13 cellular contexts compared by ENCODE assay signal in the genomic region with DNA sequence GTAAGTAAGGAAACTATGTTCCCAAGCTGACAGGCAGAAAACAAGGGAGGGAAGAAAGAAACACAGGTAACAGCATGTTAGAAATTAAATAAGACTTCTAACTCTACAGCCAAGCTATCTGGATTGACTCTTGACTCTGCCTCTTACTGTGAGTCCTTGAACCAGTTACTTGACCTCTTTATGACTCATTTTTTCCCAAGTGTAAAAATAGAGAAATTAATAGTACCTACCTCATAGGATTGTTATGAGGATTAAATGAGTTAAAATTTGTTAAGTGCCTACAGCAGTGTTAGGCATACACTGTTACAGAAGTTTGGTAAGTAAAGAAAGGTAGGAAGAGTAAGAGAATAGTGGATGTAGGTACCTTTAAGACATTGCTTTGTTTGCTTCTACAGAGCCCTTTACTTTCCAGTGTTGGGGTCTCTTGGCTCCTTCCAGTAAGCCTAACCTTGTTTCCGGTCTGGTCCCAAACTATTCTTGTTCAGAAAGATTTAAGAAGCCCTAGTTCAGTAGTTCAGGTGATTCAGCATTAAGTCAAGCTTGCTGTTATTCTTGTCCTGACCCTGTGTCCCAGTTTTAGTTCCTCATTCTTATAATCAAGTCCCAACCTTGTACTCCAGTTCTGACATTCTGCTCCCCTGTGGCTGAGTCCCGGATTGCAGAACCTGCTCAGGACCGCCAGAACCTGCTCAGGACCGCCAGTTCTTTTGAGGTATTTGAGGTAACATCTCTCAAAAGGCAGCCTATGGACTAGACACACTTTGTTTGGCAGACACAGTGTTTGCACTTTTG.
DNase-seq lines count a peak whose midpoint lies in the region; ATAC-seq and TF ChIP-seq lines count a peak whose summit lies in the region.
"Had no signal": no experiment of that assay in that cellular context is flagged by ENCODE, and none has a peak within 500 bp of the region (broad histone marks: within the 10 kb centered on the region; RNA-seq: fewer than 3 reads in every experiment).

No MANE protein-coding gene starts in this region.

- peaks cover 0 to 55% (median 7%) of the 10 kb centered on the region in 4 donors for H3K4me1 ChIP-seq in tibial artery
- H3K4me1 ChIP-seq in prostate gland (replicated peaks) = no peaks in the 10 kb centered on the region

- peak; percentile 24 for DNase-seq in NOMO-1 treated with DMSO at 0.1 percent for 48 hours (lab: John Stamatoyannopoulos, UW; ENCODE audit: unreplicated experiment)
- no peak for DNase-seq in NOMO-1 treated with dmso at 0.1 percent for 144 hours (lab: John Stamatoyannopoulos, UW; ENCODE audit: unreplicated experiment)
- peak; percentile 76 for DNase-seq in OCI-M1 (lab: John Stamatoyannopoulos, UW)
- no peak for DNase-seq in tibial artery
- no peak for DNase-seq in NCI-H345 treated with DMSO at 0.1 percent for 48 hours (lab: John Stamatoyannopoulos, UW; ENCODE audit: unreplicated experiment)
- no peak for DNase-seq in prostate gland (ENCODE audit: low spot score)
- no peak for DNase-seq in CD1c-positive myeloid dendritic cell (ENCODE audit: extremely low spot score)
- DNase-seq: GDM1, HFFc6, natural killer cell, NCI-H1930, SIG-M5 had no signal

- H3K27me3 ChIP-seq in tibial artery = no peaks in the 10 kb centered on the region
- no peaks in the 10 kb centered on the region for H3K27me3 ChIP-seq in prostate gland (replicated peaks; ENCODE audit: insufficient read depth)

- H3K36me3 ChIP-seq in tibial artery = no peaks in the 10 kb centered on the region
- H3K36me3 ChIP-seq in prostate gland = no peaks in the 10 kb centered on the region

- TF ChIP-seq CTCF in tibial artery (IDR thresholded peaks at IDR 0.05) (no peak), prostate gland (IDR thresholded peaks at IDR 0.05) (no peak)

- intact Hi-C loops in tibial artery (cut with DNase I; ENCODE audit: low total_unique reads) = no loop called here
- intact Hi-C loops in prostate gland (cut with DNase I) = no loop called here

- no peak for TF ChIP-seq POLR2A in prostate gland (IDR thresholded peaks at IDR 0.05)

- ATAC-seq in HG02884 (IDR thresholded peaks at IDR 0.05; ENCODE audit: unreplicated experiment) = peak; percentile 68
- ATAC-seq: natural killer cell had no signal

- 85% methylated on average over 4 of the region's 4 CpGs for WGBS in prostate gland

- peak overlapping the region; percentile 42 to 55 for H3K27ac ChIP-seq in tibial artery
- H3K27ac ChIP-seq in prostate gland = no peak overlapping the region

- no peak overlapping the region for H3K4me3 ChIP-seq in tibial artery
- H3K4me3 ChIP-seq in prostate gland = no peak overlapping the region

- H3K9me3 ChIP-seq in tibial artery (no peaks in the 10 kb centered on the region), prostate gland (no peaks in the 10 kb centered on the region)

Comparison
In these comparisons a context has a peak if more than half of its experiments do, and no peak if none do; other contexts are left out.
1. DNase-seq: peak in NOMO-1 treated with DMSO at 0.1 percent for 48 hours (single experiment) and OCI-M1 (single experiment); none in NOMO-1 treated with dmso at 0.1 percent for 144 hours (single experiment), tibial artery (0 of 2), NCI-H345 treated with DMSO at 0.1 percent for 48 hours (single experiment), prostate gland (single experiment) and CD1c-positive myeloid dendritic cell (single experiment).
2. H3K27ac ChIP-seq: peak in tibial artery (2 of 2); none in prostate gland (0 of 2).